ENCODE assay signal across 11 cellular contexts in the genomic region with DNA sequence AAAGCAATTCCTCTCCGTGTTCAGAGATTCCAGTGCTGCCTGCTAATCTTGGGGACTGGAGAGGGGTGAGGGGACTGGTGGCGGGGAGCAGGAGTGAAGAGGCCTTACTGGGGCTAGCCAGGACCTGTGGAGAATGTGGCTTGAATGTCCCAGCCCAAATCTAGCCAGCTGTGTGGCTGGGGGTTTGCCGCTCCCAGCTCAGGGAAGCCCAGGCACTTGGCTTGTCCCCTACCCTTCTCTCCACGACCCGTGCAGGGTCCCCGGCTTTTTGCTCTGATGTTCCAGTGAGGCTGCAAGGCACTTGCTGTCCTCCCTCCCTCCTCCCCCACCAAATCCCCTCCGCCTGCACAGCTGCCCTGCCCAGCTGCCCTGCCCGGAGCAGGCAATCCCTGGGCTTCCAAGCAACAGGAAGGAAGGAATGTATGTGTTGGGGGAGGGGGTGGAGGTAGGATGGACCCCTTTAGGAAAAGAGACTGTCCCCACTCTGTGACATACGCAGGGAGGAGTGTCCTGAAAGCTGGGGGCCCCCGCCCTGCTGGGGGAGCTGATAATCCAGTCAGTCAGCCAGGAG. TPM values are rescaled to one million over a fixed set of nuclear protein-coding genes. Genes with fewer than 3 reads are reported as not detected.
DNase-seq lines count a peak whose midpoint lies in the region; ATAC-seq and TF ChIP-seq lines count a peak whose summit lies in the region.
"Had no signal": no experiment of that assay in that cellular context is flagged by ENCODE, and none has a peak within 500 bp of the region (broad histone marks: within the 10 kb centered on the region; RNA-seq: fewer than 3 reads in every experiment).

No MANE protein-coding gene starts in this region.

- DNase-seq in DND-41 = no peak
- peak; percentile 54 for DNase-seq in NAMALWA (ENCODE audit: low spot score)
- DNase-seq in endodermal cell = peak; percentile 82
- no peak for DNase-seq in GM19240 (ENCODE audit: insufficient read length, low spot score)
- no peak for DNase-seq in GM13977 (ENCODE audit: low spot score)
- no peak for DNase-seq in GM03348 (ENCODE audit: low spot score)
- DNase-seq: body of pancreas, mammary epithelial cell, NCI-H1436 had no signal

- H3K4me2 ChIP-seq in DND-41 (ENCODE audit: insufficient read depth, low read length) = peak overlapping the region; percentile 54; the same call in 1 of the 2 replicates

- ATAC-seq in DND-41 (ENCODE audit: insufficient read depth, low read depth) (no peak), GM21619 (IDR thresholded peaks at IDR 0.05; ENCODE audit: unreplicated experiment) (no peak)
- ATAC-seq: body of pancreas had no signal

- H3K79me2 ChIP-seq in DND-41 (ENCODE audit: insufficient read depth, low read length) = no peaks in the 10 kb centered on the region

- no peak overlapping the region for H2AFZ ChIP-seq in DND-41 (ENCODE audit: low read depth, low read length)

- peak overlapping the region; percentile 92 for H3K4me3 Mint-ChIP-seq in endodermal cell
- peak overlapping the region; percentile 49 to 93 (median 85) for H3K4me3 Mint-ChIP-seq in nephron

- peaks cover 5% of the 10 kb centered on the region for H3K9me3 ChIP-seq in DND-41 (ENCODE audit: insufficient read depth, low read length, severe bottlenecking)
- H3K9me3 ChIP-seq in endodermal cell (ENCODE audit: control insufficient read depth, low read length) = no peaks in the 10 kb centered on the region
- H3K9me3 ChIP-seq: body of pancreas had no signal

- peaks cover 22% of the 10 kb centered on the region for H3K4me1 Mint-ChIP-seq in endodermal cell
- peaks cover 32% of the 10 kb centered on the region for H3K4me1 Mint-ChIP-seq in nephron

- H3K27me3 Mint-ChIP-seq in endodermal cell (ENCODE audit: insufficient read depth) (peaks cover 12% of the 10 kb centered on the region), nephron (ENCODE audit: low read depth) (peaks cover 41% of the 10 kb centered on the region)

- H3K27ac ChIP-seq in DND-41 (ENCODE audit: low read length) = no peak overlapping the region
- peak overlapping the region; percentile 94 for H3K27ac ChIP-seq in endodermal cell (ENCODE audit: low read depth, low read length)
- H3K27ac ChIP-seq: body of pancreas had no signal

- H3K27ac Mint-ChIP-seq in endodermal cell (peak overlapping the region; percentile 95), nephron (peak overlapping the region; percentile 53 to 91 (median 90))

- WGBS in endodermal cell (ENCODE audit: insufficient coverage in 1 of 2, insufficient read length in 1 of 2), 2 experiments = 4 to 13% methylated on average over 5 to 10 of the region's 10 CpGs

- H3K27me3 ChIP-seq in DND-41 (ENCODE audit: insufficient read depth, low read length, poor library complexity) (peaks cover 50% of the 10 kb centered on the region), endodermal cell (ENCODE audit: control insufficient read depth, insufficient read depth, low read length, poor library complexity, severe bottlenecking) (no peaks in the 10 kb centered on the region)

- H3K36me3 ChIP-seq in DND-41 (ENCODE audit: insufficient read depth, low read length) (no peaks in the 10 kb centered on the region), endodermal cell (ENCODE audit: control insufficient read depth, insufficient read depth, low read length) (peaks cover 3% of the 10 kb centered on the region)

- peaks cover 10% of the 10 kb centered on the region; the same call in 1 of the 2 replicates for H4K20me1 ChIP-seq in DND-41 (ENCODE audit: insufficient read depth, low read length)

- in situ Hi-C loops in GM13977 (cut with MboI; ENCODE audit: low pct_unique_long_range_greater_than_20kb, low sequenced_read_pairs, unreplicated experiment) = no loop called here

- H3K9me3 Mint-ChIP-seq in endodermal cell = peaks cover 4% of the 10 kb centered on the region
- H3K9me3 Mint-ChIP-seq in nephron = no peaks in the 10 kb centered on the region

- TF ChIP-seq CTCF in DND-41 (IDR thresholded peaks at IDR 0.05; ENCODE audit: borderline replicate concordance, extremely low read depth, low read length, poor library complexity, severe bottlenecking) (no peak), endodermal cell (conservative IDR thresholded peaks at IDR 0.05) (no peak), nephron (IDR thresholded peaks at IDR 0.05; ENCODE audit: unreplicated experiment in 3 of 3) (no peak), GM13977 (IDR thresholded peaks at IDR 0.05; ENCODE audit: extremely low read depth, insufficient read depth, missing control alignments) (no peak)

- H3K4me3 ChIP-seq in DND-41 (ENCODE audit: low read depth in 1 of 2, low read length in 2 of 2) (no peak overlapping the region), endodermal cell (ENCODE audit: low read length) (peak overlapping the region; percentile 88)
- H3K4me3 ChIP-seq: body of pancreas had no signal

- H3K9ac ChIP-seq in DND-41 (ENCODE audit: low read depth, low read length) (peak overlapping the region; percentile 5; the same call in 1 of the 2 replicates), endodermal cell (ENCODE audit: extremely low read depth, low read length, poor library complexity, severe bottlenecking) (peak overlapping the region; percentile 80)

- H3K36me3 Mint-ChIP-seq in endodermal cell (ENCODE audit: low read depth) (no peaks in the 10 kb centered on the region), nephron (ENCODE audit: low read depth) (no peaks in the 10 kb centered on the region)

- H3K4me1 ChIP-seq in DND-41 (ENCODE audit: insufficient read depth, low read length) = peaks cover 50% of the 10 kb centered on the region
- H3K4me1 ChIP-seq in endodermal cell (ENCODE audit: control insufficient read depth, insufficient read depth, low read length) = peaks cover 13% of the 10 kb centered on the region

RNA-seq across cellular contexts. Expression of gene N4BP3, which starts 2.6 kb away (rescaled TPM):
- total RNA-seq in endodermal cell = 10 to 100 TPM; 12.7 to 15.2 TPM
- polyA plus RNA-seq in endodermal cell (2013, experiment 1 of 2) = 6.5 TPM
- 5.6 TPM for polyA plus RNA-seq in endodermal cell (2013, experiment 2 of 2)

RNA-seq across cellular contexts. Expression of gene RMND5B, which starts 14.9 kb away (rescaled TPM):
- 10 to 100 TPM; 36.0 to 36.9 TPM for total RNA-seq in endodermal cell
- 31.5 TPM for polyA plus RNA-seq in endodermal cell (2013, experiment 1 of 2)
- polyA plus RNA-seq in endodermal cell (2013, experiment 2 of 2) = 28.4 TPM

RNA-seq across cellular contexts. Expression of gene NHP2, which starts 37.8 kb away (rescaled TPM):
- 100 to 1,000 TPM; 174 to 176 TPM for total RNA-seq in endodermal cell
- polyA plus RNA-seq in endodermal cell (2013, experiment 1 of 2) = 151 TPM
- polyA plus RNA-seq in endodermal cell (2013, experiment 2 of 2) = 140 TPM

Comparison
In these comparisons a context has a peak if more than half of its experiments do, and no peak if none do; other contexts are left out.
1. DNase-seq: peak in NAMALWA (single experiment) and endodermal cell (single experiment); none in DND-41 (single experiment), GM19240 (single experiment), GM13977 (single experiment) and GM03348 (single experiment).